ENCODE assay signal across 16 cellular contexts in the genomic region with DNA sequence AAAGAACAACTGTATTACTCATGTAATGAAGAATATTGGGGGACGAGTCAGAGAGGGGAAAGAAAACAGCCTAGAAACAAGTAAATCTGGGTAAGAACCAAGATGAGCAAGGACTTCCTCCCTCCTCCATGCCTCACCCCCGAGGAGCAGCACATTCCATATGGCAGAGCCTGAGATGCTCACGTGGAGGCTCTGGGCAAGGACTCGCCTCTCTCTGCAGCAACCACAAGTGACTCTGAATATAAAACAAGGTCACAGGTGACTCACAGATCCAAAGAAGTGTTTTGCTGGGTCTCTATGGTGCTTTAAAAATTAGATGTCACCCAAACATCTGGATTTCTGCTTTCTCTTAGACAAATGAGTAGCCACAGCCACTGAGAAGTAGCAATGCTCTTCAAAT.
DNase-seq lines count a peak whose midpoint lies in the region; ATAC-seq, FAIRE-seq and TF ChIP-seq lines count a peak whose summit lies in the region.
"Had no signal": no experiment of that assay in that cellular context is flagged by ENCODE, and none has a peak within 500 bp of the region (broad histone marks: within the 10 kb centered on the region; RNA-seq: fewer than 3 reads in every experiment).

No MANE protein-coding gene starts in this region.

- FAIRE-seq in D721Med (lab: Jason Lieb, UNC): no peak
- FAIRE-seq: keratinocyte had no signal

- no peaks in the 10 kb centered on the region for H3K27me3 Mint-ChIP-seq in activated T-cell treated with anti-CD3 and anti-CD28 coated beads, Interleukin-2, amount 50 U/mL, for 72 hours (ENCODE audit: low read depth)
- H3K27me3 Mint-ChIP-seq: activated CD8-positive, alpha-beta T cell treated with anti-CD3 and anti-CD28 coated beads for 36 hours had no signal

- H3K4me3 ChIP-seq in GM23248: no peak overlapping the region
- H3K4me3 ChIP-seq in RWPE2 (ENCODE audit: severe bottlenecking): no peak overlapping the region
- H3K4me3 ChIP-seq in fibroblast of villous mesenchyme (ENCODE audit: low read depth, low read length): no peak overlapping the region
- H3K4me3 ChIP-seq in smooth muscle cell: no peak overlapping the region
- H3K4me3 ChIP-seq: body of pancreas, SJSA1 had no signal

- no peaks in the 10 kb centered on the region for H3K4me1 ChIP-seq in GM23248 (ENCODE audit: insufficient read depth)
- H3K4me1 ChIP-seq in RWPE2 (ENCODE audit: insufficient read depth, poor library complexity, severe bottlenecking): no peaks in the 10 kb centered on the region
- no peaks in the 10 kb centered on the region for H3K4me1 ChIP-seq in smooth muscle cell (ENCODE audit: low read depth)
- H3K4me1 ChIP-seq: body of pancreas, parathyroid adenoma, SJSA1 had no signal

- no peak overlapping the region for H2AFZ ChIP-seq in GM23248
- no peak overlapping the region for H2AFZ ChIP-seq in smooth muscle cell (ENCODE audit: low read depth)
- H2AFZ ChIP-seq: parathyroid adenoma had no signal

- H3K36me3 ChIP-seq in GM23248 (ENCODE audit: low read depth) (no peaks in the 10 kb centered on the region), RWPE2 (ENCODE audit: low read depth) (no peaks in the 10 kb centered on the region), smooth muscle cell (ENCODE audit: low read depth) (no peaks in the 10 kb centered on the region)
- H3K36me3 ChIP-seq: SJSA1 had no signal

- no peaks in the 10 kb centered on the region for H3K9me3 Mint-ChIP-seq in activated T-cell treated with anti-CD3 and anti-CD28 coated beads, Interleukin-2, amount 50 U/mL, for 72 hours
- H3K9me3 Mint-ChIP-seq: activated CD8-positive, alpha-beta T cell treated with anti-CD3 and anti-CD28 coated beads for 36 hours had no signal

- peak; percentile 60 for ATAC-seq in RWPE2 (ENCODE audit: low read depth)
- ATAC-seq in HG02798 (IDR thresholded peaks at IDR 0.05; ENCODE audit: poor library complexity, unreplicated experiment): no peak
- no peak for ATAC-seq in activated T-cell treated with anti-CD3 and anti-CD28 coated beads, Interleukin-2, amount 50 U/mL, for 72 hours (replicated peaks in 1 of 2)
- ATAC-seq: activated CD8-positive, alpha-beta T cell treated with anti-CD3 and anti-CD28 coated beads for 36 hours; body of pancreas had no signal

- H3K27ac ChIP-seq in GM23248 (peak overlapping the region; percentile 10; the same call in 1 of the 2 replicates), RWPE2 (ENCODE audit: poor library complexity, severe bottlenecking) (no peak overlapping the region), smooth muscle cell (ENCODE audit: low read depth) (peak overlapping the region; percentile 56)
- H3K27ac ChIP-seq: body of pancreas, C4-2B, parathyroid adenoma, SJSA1 had no signal

- H3K27me3 ChIP-seq in GM23248 (replicated peaks; ENCODE audit: insufficient read depth) (peaks cover 5% of the 10 kb centered on the region; the same call in 1 of the 2 replicates), RWPE2 (ENCODE audit: insufficient read depth, poor library complexity, severe bottlenecking) (no peaks in the 10 kb centered on the region), smooth muscle cell (ENCODE audit: low read depth) (no peaks in the 10 kb centered on the region)
- H3K27me3 ChIP-seq: body of pancreas had no signal

- H3K9ac ChIP-seq in GM23248 (no peak overlapping the region), smooth muscle cell (ENCODE audit: low read depth) (no peak overlapping the region)
- H3K9ac ChIP-seq: parathyroid adenoma had no signal

- H3F3A ChIP-seq in GM23248 (ENCODE audit: insufficient read depth) (peaks cover 8% of the 10 kb centered on the region; the same call in 1 of the 2 replicates), smooth muscle cell (ENCODE audit: low read depth) (no peaks in the 10 kb centered on the region)

- TF ChIP-seq CTCF in RWPE2 (IDR thresholded peaks at IDR 0.05; ENCODE audit: poor library complexity, severe bottlenecking): no peak
- TF ChIP-seq CTCF in fibroblast of villous mesenchyme (IDR thresholded peaks at IDR 0.05; ENCODE audit: insufficient read depth, low read depth, low read length): no peak
- TF ChIP-seq CTCF in smooth muscle cell (IDR thresholded peaks at IDR 0.05; ENCODE audit: borderline replicate concordance, insufficient read depth, poor library complexity, severe bottlenecking): no peak
- TF ChIP-seq CTCF in D721Med (IDR thresholded peaks at IDR 0.05; ENCODE audit: insufficient read depth, missing control alignments): no peak

- no peaks in the 10 kb centered on the region for H3K4me1 Mint-ChIP-seq in activated T-cell treated with anti-CD3 and anti-CD28 coated beads, Interleukin-2, amount 50 U/mL, for 72 hours (ENCODE audit: low read depth)

- no peak overlapping the region for H3K27ac Mint-ChIP-seq in activated T-cell treated with anti-CD3 and anti-CD28 coated beads, Interleukin-2, amount 50 U/mL, for 72 hours
- H3K27ac Mint-ChIP-seq: activated CD8-positive, alpha-beta T cell treated with anti-CD3 and anti-CD28 coated beads for 36 hours had no signal

- 0 to 5% methylated on average over 4 of the region's 4 CpGs for WGBS in GM23248 (ENCODE audit: low coverage in 1 of 2, low lambda C conversion rate in 2 of 2, missing lambda C conversion rate in 2 of 2), 2 experiments
- WGBS in smooth muscle cell (ENCODE audit: low lambda C conversion rate): 35% methylated on average over 4 of the region's 4 CpGs

- no peak overlapping the region for H3K4me2 ChIP-seq in GM23248 (ENCODE audit: unreplicated experiment)
- no peak overlapping the region for H3K4me2 ChIP-seq in smooth muscle cell

- H4K20me1 ChIP-seq in GM23248 (ENCODE audit: insufficient read depth): no peaks in the 10 kb centered on the region
- no peaks in the 10 kb centered on the region for H4K20me1 ChIP-seq in smooth muscle cell (ENCODE audit: low read depth)

- in situ Hi-C loops in GM23248 (cut with MboI): no loop called here

- DNase-seq in GM23248: peak; percentile 80
- DNase-seq in RWPE2 (ENCODE audit: low spot score): peak; percentile 61
- peak; percentile 57 for DNase-seq in fibroblast of villous mesenchyme (ENCODE audit: low read depth)
- DNase-seq in smooth muscle cell (lab: John Stamatoyannopoulos, UW; ENCODE audit: unreplicated experiment): no peak
- no peak for DNase-seq in D721Med (ENCODE audit: insufficient read length, low spot score)
- DNase-seq in NCI-H748 (lab: John Stamatoyannopoulos, UW; ENCODE audit: unreplicated experiment): no peak
- DNase-seq in activated T-cell treated with anti-CD3 and anti-CD28 coated beads, Interleukin-2, amount 50 U/mL, for 72 hours: no peak
- DNase-seq: activated CD8-positive, alpha-beta T cell treated with anti-CD3 and anti-CD28 coated beads for 36 hours; body of pancreas; NCI-H1048; NCI-H2171 treated with DMSO at 0.1 percent for 48 hours had no signal

- no peaks in the 10 kb centered on the region for H3K79me2 ChIP-seq in GM23248 (ENCODE audit: insufficient read depth)
- H3K79me2 ChIP-seq in smooth muscle cell (ENCODE audit: low read depth): no peaks in the 10 kb centered on the region
- H3K79me2 ChIP-seq: parathyroid adenoma had no signal

- no peak overlapping the region for H3K4me3 Mint-ChIP-seq in activated T-cell treated with anti-CD3 and anti-CD28 coated beads, Interleukin-2, amount 50 U/mL, for 72 hours
- H3K4me3 Mint-ChIP-seq: activated CD8-positive, alpha-beta T cell treated with anti-CD3 and anti-CD28 coated beads for 36 hours had no signal

- no peaks in the 10 kb centered on the region for H3K9me2 ChIP-seq in GM23248 (ENCODE audit: insufficient read depth)

- no peaks in the 10 kb centered on the region for H3K36me3 Mint-ChIP-seq in activated T-cell treated with anti-CD3 and anti-CD28 coated beads, Interleukin-2, amount 50 U/mL, for 72 hours (ENCODE audit: insufficient read depth in 2 of 2)

- H3K9me3 ChIP-seq in GM23248 (ENCODE audit: low read depth) (no peaks in the 10 kb centered on the region), RWPE2 (ENCODE audit: severe bottlenecking) (no peaks in the 10 kb centered on the region), smooth muscle cell (replicated peaks; ENCODE audit: low read depth) (no peaks in the 10 kb centered on the region)
- H3K9me3 ChIP-seq: body of pancreas, SJSA1 had no signal

Comparison
In these comparisons a context has a peak if more than half of its experiments do, and no peak if none do; other contexts are left out.
1. DNase-seq: peak in GM23248 (single experiment), RWPE2 (single experiment) and fibroblast of villous mesenchyme (single experiment); none in smooth muscle cell (single experiment), D721Med (single experiment), NCI-H748 (single experiment) and activated T-cell treated with anti-CD3 and anti-CD28 coated beads, Interleukin-2, amount 50 U/mL, for 72 hours (0 of 2).